In the genomic region with DNA sequence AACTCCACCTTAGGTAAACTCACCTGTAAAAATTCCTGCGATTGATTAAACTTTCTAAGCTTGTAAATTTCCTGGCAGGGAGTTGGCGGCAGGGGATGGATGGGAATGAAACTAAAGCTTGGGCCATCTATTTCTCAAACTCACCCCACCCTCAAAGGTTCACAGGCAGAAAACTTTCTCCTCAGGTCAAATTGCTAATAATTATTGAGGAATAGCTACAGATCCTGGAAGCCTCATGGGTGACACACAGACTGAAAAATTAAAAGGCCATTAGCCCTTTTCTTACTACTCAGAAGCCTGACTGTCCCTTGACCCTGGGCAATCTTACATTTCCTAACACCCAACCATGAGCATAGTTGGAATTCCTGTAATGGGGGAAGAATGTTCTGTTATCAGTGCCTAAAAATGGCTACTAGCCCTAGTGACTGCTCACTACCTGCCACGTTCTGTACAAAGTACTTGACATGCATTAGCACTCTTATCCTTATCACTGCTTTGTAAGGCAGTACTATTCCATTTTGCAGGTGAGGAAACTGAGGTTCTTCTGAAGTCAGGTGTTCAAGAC, we compare ENCODE assay signal across 1 cellular context.
TF ChIP-seq lines count a peak whose summit lies in the region.

No MANE protein-coding gene starts in this region.

TF ChIP-seq in H1, 55 proteins besides CTCF, POLR2A, EP300 and RAD21:
- no peak for TF ChIP-seq ASH2L (IDR thresholded peaks at IDR 0.05; ENCODE audit: low read length)
- TF ChIP-seq, protein P1, sequence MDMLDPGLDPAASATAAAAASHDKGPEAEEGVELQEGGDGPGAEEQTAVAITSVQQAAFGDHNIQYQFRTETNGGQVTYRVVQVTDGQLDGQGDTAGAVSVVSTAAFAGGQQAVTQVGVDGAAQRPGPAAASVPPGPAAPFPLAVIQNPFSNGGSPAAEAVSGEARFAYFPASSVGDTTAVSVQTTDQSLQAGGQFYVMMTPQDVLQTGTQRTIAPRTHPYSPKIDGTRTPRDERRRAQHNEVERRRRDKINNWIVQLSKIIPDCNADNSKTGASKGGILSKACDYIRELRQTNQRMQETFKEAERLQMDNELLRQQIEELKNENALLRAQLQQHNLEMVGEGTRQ (IDR thresholded peaks at IDR 0.05; ENCODE audit: low read length): no peak
- peak; percentile 28; the same call in 1 of the 2 replicates for TF ChIP-seq YY1 (IDR thresholded peaks at IDR 0.05; ENCODE audit: low read depth, low read length)
- peak; percentile 91 for TF ChIP-seq TEAD4 (IDR thresholded peaks at IDR 0.05; ENCODE audit: low read depth, low read length)
- no peak for TF ChIP-seq RBBP5 (IDR thresholded peaks at IDR 0.05; ENCODE audit: borderline replicate concordance, low read depth, low read length)
- no peak for TF ChIP-seq CTBP2 (IDR thresholded peaks at IDR 0.05; ENCODE audit: borderline replicate concordance, insufficient read depth, insufficient read length, low read length)
